ENCODE assay signal across 1 cellular context in the genomic region with DNA sequence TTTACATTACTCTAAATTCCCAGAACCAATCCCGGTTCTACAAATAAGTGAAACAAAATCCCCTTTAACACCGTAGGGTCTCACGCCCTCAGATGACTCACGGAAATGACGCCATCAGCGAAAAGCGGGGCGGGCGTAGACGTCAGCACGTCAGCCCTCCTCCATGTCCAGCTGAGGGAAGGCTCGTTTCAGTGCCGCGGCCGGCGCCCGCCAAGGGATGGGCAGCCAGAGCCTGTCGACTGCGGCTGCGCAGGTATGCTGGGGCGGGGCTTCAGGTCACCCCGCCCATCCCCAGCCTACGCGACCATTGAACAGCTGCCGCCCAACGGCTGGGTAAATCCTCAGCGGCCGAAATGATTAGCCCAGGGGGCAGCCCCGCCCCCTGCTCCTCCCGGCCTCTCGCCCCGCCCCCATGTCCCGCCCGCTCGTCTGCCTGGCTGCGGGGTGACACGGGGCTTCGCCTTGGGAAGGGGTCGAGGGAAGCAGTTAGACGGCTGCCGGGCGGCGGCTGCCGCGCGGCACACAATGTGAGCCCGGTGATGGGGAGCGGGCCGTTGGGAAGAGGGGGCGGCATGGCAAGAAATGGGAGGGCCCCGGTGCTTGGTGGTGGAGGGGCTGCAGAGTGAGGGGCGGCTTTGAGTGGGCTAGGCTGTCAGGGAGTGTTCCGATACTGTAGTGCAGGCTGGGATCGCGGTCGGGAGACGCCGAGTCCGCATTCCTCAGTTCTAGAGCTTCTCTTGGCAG.
TF ChIP-seq lines count a peak whose summit lies in the region.

A gene (plus strand): TSS at position 420 of the 744 bp plus-strand sequence. CDS start 1,510 bp downstream, outside the sequence.

TF ChIP-seq in HepG2, 621 proteins besides CTCF, POLR2A, EP300 and RAD21 (continued from another document and continues in another):
- TF ChIP-seq, protein P1, sequence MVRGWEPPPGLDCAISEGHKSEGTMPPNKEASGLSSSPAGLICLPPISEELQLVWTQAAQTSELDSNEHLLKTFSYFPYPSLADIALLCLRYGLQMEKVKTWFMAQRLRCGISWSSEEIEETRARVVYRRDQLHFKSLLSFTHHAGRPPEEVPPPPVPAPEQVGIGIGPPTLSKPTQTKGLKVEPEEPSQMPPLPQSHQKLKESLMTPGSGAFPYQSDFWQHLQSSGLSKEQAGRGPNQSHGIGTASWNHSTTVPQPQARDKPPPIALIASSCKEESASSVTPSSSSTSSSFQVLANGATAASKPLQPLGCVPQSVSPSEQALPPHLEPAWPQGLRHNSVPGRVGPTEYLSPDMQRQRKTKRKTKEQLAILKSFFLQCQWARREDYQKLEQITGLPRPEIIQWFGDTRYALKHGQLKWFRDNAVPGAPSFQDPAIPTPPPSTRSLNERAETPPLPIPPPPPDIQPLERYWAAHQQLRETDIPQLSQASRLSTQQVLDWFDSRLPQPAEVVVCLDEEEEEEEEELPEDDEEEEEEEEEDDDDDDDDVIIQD (CRISPR knock-in tag; IDR thresholded peaks at IDR 0.05; ENCODE audit: low read depth): peak; percentile 87
- TF ChIP-seq EZH2 (conservative IDR thresholded peaks at IDR 0.05; ENCODE audit: low read depth, low read length): no peak
- TF ChIP-seq TOE1 (CRISPR knock-in tag; IDR thresholded peaks at IDR 0.05): no peak
- TF ChIP-seq, protein P2, sequence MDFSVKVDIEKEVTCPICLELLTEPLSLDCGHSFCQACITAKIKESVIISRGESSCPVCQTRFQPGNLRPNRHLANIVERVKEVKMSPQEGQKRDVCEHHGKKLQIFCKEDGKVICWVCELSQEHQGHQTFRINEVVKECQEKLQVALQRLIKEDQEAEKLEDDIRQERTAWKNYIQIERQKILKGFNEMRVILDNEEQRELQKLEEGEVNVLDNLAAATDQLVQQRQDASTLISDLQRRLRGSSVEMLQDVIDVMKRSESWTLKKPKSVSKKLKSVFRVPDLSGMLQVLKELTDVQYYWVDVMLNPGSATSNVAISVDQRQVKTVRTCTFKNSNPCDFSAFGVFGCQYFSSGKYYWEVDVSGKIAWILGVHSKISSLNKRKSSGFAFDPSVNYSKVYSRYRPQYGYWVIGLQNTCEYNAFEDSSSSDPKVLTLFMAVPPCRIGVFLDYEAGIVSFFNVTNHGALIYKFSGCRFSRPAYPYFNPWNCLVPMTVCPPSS (IDR thresholded peaks at IDR 0.05): no peak
- TF ChIP-seq YY1 (IDR thresholded peaks at IDR 0.05; ENCODE audit: insufficient read depth, insufficient replicate concordance, low read depth, low read length): peak; percentile 85
- peak; percentile 97 for TF ChIP-seq ERF (CRISPR knock-in tag; IDR thresholded peaks at IDR 0.05)
- no peak for TF ChIP-seq ZNF30 (CRISPR knock-in tag; IDR thresholded peaks at IDR 0.05)
- peak; percentile 84 for TF ChIP-seq MAFF (IDR thresholded peaks at IDR 0.05; ENCODE audit: low read depth, low read length)
- TF ChIP-seq RFX1 (IDR thresholded peaks at IDR 0.05): no peak
- TF ChIP-seq, protein P3, sequence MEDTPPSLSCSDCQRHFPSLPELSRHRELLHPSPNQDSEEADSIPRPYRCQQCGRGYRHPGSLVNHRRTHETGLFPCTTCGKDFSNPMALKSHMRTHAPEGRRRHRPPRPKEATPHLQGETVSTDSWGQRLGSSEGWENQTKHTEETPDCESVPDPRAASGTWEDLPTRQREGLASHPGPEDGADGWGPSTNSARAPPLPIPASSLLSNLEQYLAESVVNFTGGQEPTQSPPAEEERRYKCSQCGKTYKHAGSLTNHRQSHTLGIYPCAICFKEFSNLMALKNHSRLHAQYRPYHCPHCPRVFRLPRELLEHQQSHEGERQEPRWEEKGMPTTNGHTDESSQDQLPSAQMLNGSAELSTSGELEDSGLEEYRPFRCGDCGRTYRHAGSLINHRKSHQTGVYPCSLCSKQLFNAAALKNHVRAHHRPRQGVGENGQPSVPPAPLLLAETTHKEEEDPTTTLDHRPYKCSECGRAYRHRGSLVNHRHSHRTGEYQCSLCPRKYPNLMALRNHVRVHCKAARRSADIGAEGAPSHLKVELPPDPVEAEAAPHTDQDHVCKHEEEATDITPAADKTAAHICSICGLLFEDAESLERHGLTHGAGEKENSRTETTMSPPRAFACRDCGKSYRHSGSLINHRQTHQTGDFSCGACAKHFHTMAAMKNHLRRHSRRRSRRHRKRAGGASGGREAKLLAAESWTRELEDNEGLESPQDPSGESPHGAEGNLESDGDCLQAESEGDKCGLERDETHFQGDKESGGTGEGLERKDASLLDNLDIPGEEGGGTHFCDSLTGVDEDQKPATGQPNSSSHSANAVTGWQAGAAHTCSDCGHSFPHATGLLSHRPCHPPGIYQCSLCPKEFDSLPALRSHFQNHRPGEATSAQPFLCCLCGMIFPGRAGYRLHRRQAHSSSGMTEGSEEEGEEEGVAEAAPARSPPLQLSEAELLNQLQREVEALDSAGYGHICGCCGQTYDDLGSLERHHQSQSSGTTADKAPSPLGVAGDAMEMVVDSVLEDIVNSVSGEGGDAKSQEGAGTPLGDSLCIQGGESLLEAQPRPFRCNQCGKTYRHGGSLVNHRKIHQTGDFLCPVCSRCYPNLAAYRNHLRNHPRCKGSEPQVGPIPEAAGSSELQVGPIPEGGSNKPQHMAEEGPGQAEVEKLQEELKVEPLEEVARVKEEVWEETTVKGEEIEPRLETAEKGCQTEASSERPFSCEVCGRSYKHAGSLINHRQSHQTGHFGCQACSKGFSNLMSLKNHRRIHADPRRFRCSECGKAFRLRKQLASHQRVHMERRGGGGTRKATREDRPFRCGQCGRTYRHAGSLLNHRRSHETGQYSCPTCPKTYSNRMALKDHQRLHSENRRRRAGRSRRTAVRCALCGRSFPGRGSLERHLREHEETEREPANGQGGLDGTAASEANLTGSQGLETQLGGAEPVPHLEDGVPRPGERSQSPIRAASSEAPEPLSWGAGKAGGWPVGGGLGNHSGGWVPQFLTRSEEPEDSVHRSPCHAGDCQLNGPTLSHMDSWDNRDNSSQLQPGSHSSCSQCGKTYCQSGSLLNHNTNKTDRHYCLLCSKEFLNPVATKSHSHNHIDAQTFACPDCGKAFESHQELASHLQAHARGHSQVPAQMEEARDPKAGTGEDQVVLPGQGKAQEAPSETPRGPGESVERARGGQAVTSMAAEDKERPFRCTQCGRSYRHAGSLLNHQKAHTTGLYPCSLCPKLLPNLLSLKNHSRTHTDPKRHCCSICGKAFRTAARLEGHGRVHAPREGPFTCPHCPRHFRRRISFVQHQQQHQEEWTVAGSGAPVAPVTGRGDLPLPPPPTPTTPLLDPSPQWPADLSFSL (CRISPR knock-in tag; IDR thresholded peaks at IDR 0.05): no peak; the same call in 1 of the 2 replicates
- TF ChIP-seq ZFP36L2 (CRISPR knock-in tag; IDR thresholded peaks at IDR 0.05): peak; percentile 30
- TF ChIP-seq PLRG1 (conservative IDR thresholded peaks at IDR 0.05): no peak
- no peak for TF ChIP-seq PTBP1 (IDR thresholded peaks at IDR 0.05; ENCODE audit: low read depth, low read length, poor library complexity, severe bottlenecking)
- no peak for TF ChIP-seq ZNF20 (CRISPR knock-in tag; IDR thresholded peaks at IDR 0.05)
- no peak for TF ChIP-seq PAX8 (CRISPR knock-in tag; IDR thresholded peaks at IDR 0.05; ENCODE audit: borderline replicate concordance)
- TF ChIP-seq, protein P4, sequence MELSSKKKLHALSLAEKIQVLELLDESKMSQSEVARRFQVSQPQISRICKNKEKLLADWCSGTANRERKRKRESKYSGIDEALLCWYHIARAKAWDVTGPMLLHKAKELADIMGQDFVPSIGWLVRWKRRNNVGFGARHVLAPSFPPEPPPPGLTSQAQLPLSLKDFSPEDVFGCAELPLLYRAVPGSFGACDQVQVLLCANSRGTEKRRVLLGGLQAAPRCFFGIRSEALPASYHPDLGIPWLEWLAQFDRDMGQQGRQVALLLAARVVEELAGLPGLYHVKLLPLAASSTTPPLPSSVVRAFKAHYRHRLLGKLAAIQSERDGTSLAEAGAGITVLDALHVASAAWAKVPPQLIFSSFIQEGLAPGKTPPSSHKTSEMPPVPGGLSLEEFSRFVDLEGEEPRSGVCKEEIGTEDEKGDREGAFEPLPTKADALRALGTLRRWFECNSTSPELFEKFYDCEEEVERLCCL (CRISPR knock-in tag; IDR thresholded peaks at IDR 0.05; ENCODE audit: borderline replicate concordance): 0 out of 2 replicates have a peak, but pooled peaks have one; percentile 53
- no peak for TF ChIP-seq ATAD3A (CRISPR knock-in tag; IDR thresholded peaks at IDR 0.05)
- TF ChIP-seq AGO1 (IDR thresholded peaks at IDR 0.05; ENCODE audit: low read depth, low read length, poor library complexity, severe bottlenecking): no peak
- TF ChIP-seq RBFOX2 (IDR thresholded peaks at IDR 0.05; ENCODE audit: low read depth, low read length): peak; percentile 92
- 0 out of 2 replicates have a peak, but pooled peaks have one; percentile 41 for TF ChIP-seq FOSL1 (CRISPR knock-in tag; IDR thresholded peaks at IDR 0.05; ENCODE audit: borderline replicate concordance)
- TF ChIP-seq, protein P5, sequence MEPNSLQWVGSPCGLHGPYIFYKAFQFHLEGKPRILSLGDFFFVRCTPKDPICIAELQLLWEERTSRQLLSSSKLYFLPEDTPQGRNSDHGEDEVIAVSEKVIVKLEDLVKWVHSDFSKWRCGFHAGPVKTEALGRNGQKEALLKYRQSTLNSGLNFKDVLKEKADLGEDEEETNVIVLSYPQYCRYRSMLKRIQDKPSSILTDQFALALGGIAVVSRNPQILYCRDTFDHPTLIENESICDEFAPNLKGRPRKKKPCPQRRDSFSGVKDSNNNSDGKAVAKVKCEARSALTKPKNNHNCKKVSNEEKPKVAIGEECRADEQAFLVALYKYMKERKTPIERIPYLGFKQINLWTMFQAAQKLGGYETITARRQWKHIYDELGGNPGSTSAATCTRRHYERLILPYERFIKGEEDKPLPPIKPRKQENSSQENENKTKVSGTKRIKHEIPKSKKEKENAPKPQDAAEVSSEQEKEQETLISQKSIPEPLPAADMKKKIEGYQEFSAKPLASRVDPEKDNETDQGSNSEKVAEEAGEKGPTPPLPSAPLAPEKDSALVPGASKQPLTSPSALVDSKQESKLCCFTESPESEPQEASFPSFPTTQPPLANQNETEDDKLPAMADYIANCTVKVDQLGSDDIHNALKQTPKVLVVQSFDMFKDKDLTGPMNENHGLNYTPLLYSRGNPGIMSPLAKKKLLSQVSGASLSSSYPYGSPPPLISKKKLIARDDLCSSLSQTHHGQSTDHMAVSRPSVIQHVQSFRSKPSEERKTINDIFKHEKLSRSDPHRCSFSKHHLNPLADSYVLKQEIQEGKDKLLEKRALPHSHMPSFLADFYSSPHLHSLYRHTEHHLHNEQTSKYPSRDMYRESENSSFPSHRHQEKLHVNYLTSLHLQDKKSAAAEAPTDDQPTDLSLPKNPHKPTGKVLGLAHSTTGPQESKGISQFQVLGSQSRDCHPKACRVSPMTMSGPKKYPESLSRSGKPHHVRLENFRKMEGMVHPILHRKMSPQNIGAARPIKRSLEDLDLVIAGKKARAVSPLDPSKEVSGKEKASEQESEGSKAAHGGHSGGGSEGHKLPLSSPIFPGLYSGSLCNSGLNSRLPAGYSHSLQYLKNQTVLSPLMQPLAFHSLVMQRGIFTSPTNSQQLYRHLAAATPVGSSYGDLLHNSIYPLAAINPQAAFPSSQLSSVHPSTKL (CRISPR knock-in tag; IDR thresholded peaks at IDR 0.05): peak; percentile 77
- TF ChIP-seq SATB2 (CRISPR knock-in tag; IDR thresholded peaks at IDR 0.05): no peak
- TF ChIP-seq KMT2A (CRISPR knock-in tag; IDR thresholded peaks at IDR 0.05): peak; percentile 79
- TF ChIP-seq, protein P6, sequence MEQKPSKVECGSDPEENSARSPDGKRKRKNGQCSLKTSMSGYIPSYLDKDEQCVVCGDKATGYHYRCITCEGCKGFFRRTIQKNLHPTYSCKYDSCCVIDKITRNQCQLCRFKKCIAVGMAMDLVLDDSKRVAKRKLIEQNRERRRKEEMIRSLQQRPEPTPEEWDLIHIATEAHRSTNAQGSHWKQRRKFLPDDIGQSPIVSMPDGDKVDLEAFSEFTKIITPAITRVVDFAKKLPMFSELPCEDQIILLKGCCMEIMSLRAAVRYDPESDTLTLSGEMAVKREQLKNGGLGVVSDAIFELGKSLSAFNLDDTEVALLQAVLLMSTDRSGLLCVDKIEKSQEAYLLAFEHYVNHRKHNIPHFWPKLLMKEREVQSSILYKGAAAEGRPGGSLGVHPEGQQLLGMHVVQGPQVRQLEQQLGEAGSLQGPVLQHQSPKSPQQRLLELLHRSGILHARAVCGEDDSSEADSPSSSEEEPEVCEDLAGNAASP (CRISPR knock-in tag; IDR thresholded peaks at IDR 0.05; ENCODE audit: borderline replicate concordance): peak; percentile 90
- no peak for TF ChIP-seq ZNF570 (CRISPR knock-in tag; IDR thresholded peaks at IDR 0.05; ENCODE audit: borderline replicate concordance)
- TF ChIP-seq, protein P7, sequence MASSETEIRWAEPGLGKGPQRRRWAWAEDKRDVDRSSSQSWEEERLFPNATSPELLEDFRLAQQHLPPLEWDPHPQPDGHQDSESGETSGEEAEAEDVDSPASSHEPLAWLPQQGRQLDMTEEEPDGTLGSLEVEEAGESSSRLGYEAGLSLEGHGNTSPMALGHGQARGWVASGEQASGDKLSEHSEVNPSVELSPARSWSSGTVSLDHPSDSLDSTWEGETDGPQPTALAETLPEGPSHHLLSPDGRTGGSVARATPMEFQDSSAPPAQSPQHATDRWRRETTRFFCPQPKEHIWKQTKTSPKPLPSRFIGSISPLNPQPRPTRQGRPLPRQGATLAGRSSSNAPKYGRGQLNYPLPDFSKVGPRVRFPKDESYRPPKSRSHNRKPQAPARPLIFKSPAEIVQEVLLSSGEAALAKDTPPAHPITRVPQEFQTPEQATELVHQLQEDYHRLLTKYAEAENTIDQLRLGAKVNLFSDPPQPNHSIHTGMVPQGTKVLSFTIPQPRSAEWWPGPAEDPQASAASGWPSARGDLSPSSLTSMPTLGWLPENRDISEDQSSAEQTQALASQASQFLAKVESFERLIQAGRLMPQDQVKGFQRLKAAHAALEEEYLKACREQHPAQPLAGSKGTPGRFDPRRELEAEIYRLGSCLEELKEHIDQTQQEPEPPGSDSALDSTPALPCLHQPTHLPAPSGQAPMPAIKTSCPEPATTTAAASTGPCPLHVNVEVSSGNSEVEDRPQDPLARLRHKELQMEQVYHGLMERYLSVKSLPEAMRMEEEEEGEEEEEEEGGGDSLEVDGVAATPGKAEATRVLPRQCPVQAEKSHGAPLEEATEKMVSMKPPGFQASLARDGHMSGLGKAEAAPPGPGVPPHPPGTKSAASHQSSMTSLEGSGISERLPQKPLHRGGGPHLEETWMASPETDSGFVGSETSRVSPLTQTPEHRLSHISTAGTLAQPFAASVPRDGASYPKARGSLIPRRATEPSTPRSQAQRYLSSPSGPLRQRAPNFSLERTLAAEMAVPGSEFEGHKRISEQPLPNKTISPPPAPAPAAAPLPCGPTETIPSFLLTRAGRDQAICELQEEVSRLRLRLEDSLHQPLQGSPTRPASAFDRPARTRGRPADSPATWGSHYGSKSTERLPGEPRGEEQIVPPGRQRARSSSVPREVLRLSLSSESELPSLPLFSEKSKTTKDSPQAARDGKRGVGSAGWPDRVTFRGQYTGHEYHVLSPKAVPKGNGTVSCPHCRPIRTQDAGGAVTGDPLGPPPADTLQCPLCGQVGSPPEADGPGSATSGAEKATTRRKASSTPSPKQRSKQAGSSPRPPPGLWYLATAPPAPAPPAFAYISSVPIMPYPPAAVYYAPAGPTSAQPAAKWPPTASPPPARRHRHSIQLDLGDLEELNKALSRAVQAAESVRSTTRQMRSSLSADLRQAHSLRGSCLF (CRISPR knock-in tag; IDR thresholded peaks at IDR 0.05; ENCODE audit: borderline replicate concordance): no peak
- TF ChIP-seq, protein P8, sequence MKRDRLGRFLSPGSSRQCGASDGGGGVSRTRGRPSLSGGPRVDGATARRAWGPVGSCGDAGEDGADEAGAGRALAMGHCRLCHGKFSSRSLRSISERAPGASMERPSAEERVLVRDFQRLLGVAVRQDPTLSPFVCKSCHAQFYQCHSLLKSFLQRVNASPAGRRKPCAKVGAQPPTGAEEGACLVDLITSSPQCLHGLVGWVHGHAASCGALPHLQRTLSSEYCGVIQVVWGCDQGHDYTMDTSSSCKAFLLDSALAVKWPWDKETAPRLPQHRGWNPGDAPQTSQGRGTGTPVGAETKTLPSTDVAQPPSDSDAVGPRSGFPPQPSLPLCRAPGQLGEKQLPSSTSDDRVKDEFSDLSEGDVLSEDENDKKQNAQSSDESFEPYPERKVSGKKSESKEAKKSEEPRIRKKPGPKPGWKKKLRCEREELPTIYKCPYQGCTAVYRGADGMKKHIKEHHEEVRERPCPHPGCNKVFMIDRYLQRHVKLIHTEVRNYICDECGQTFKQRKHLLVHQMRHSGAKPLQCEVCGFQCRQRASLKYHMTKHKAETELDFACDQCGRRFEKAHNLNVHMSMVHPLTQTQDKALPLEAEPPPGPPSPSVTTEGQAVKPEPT (CRISPR knock-in tag; IDR thresholded peaks at IDR 0.05; ENCODE audit: low read depth): no peak
